Comparison of ENCODE assay signal across 17 cellular contexts in the genomic region with DNA sequence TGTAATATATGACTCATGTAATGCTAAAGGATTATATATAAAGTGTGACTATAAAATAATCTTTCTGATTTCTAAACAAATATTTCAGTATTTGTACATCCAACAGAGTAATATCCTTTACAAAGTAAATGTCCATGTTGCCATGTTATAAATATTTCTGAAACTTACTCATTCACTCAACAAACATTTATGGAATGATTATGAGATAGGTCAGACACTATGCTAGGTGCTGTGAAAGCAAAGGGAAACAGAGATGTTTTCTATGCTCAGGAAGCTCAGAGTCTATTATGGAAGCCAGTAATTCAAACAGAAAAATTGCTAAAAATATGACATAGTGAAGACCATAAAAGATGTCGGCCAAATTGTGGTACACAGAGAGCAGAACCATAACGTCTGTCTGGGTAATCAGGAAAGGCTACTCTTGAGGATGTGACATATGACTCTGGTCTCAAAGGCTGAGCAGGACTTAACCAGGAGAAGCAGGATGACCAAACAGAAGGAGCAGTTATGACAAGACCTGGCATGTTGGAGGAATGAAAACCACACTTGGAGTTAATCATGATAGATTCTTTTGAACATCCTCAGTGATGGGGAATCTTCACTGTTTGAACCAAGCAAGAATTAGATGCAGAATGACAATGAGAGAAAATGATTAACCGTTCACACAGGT. TPM values are rescaled to one million over a fixed set of nuclear protein-coding genes. Genes with fewer than 3 reads are reported as not detected.
DNase-seq lines count a peak whose midpoint lies in the region; ATAC-seq and TF ChIP-seq lines count a peak whose summit lies in the region.
"Had no signal": no experiment of that assay in that cellular context is flagged by ENCODE, and none has a peak within 500 bp of the region (broad histone marks: within the 10 kb centered on the region; RNA-seq: fewer than 3 reads in every experiment).

No MANE protein-coding gene starts in this region.

- H3K4me3 Mint-ChIP-seq in MCF 10A (ENCODE audit: unreplicated experiment): no peak overlapping the region
- H3K4me3 Mint-ChIP-seq: stimulated activated naive CD8-positive, alpha-beta T cell treated with anti-CD3 and anti-CD28 coated beads, Interleukin-15, amount 100 ng/mL, for 72 hours had no signal

- H3K4me3 ChIP-seq in breast epithelium: no peak overlapping the region
- H3K4me3 ChIP-seq in SJSA1: no peak overlapping the region
- no peak overlapping the region for H3K4me3 ChIP-seq in fibroblast of the aortic adventitia (ENCODE audit: low read depth, low read length)
- no peak overlapping the region for H3K4me3 ChIP-seq in coronary artery
- H3K4me3 ChIP-seq: upper lobe of left lung had no signal

- peak; percentile 40 for DNase-seq in MCF 10A (ENCODE audit: unreplicated experiment)
- DNase-seq in breast epithelium (ENCODE audit: low spot score in 2 of 2): no peak
- DNase-seq in SJSA1 (ENCODE audit: low read depth in 1 of 2, low spot score in 2 of 2): peak in 1 of 2 experiments; percentile 32
- DNase-seq in fibroblast of the aortic adventitia (ENCODE audit: low read depth): peak; percentile 16
- DNase-seq in coronary artery (ENCODE audit: low spot score): no peak
- no peak for DNase-seq in DMS153 (lab: John Stamatoyannopoulos, UW)
- DNase-seq: activated CD4-positive, alpha-beta T cell treated with anti-CD3 and anti-CD28 coated beads, Interleukin-2, amount 50 U/mL, for 48 hours; activated T-cell treated with anti-CD3 and anti-CD28 coated beads, Interleukin-2, amount 50 U/mL, for 48 hours; GDM1; mesendoderm; NCI-H187; NCI-H510A; stimulated activated naive CD8-positive, alpha-beta T cell treated with anti-CD3 and anti-CD28 coated beads, Interleukin-15, amount 100 ng/mL, for 72 hours; upper lobe of left lung had no signal

- POLR2A ChIA-PET in MCF 10A (lab: Yijun Ruan, JAX): interaction anchor here (1.3 kb wide), 1 partner anchor 225 kb away, joined by 4 read pairs; no protein-coding TSS in a partner anchor

- CTCF ChIA-PET in MCF 10A (lab: Yijun Ruan, JAX): interaction anchor here (0.5 to 2.1 kb wide), 5 partner anchors 22 to 400 kb away, joined by 3 to 12 read pairs (median 5); no protein-coding TSS in a partner anchor

- intact Hi-C loops in MCF 10A (cut with micrococcal nuclease): no loop called here
- intact Hi-C loops in breast epithelium (cut with DNase I; ENCODE audit: low total_unique reads): no loop called here

- H3K36me3 Mint-ChIP-seq in MCF 10A (ENCODE audit: insufficient read depth, unreplicated experiment): peaks cover 4% of the 10 kb centered on the region

- H3K27ac ChIP-seq in breast epithelium (no peak overlapping the region), SJSA1 (peak overlapping the region; percentile 41), coronary artery (no peak overlapping the region)
- H3K27ac ChIP-seq: upper lobe of left lung had no signal

- H3K9me3 ChIP-seq in breast epithelium (no peaks in the 10 kb centered on the region), SJSA1 (replicated peaks) (no peaks in the 10 kb centered on the region)
- H3K9me3 ChIP-seq: upper lobe of left lung had no signal

- no peaks in the 10 kb centered on the region for H3K27me3 Mint-ChIP-seq in MCF 10A (ENCODE audit: insufficient read depth, unreplicated experiment)
- H3K27me3 Mint-ChIP-seq: stimulated activated naive CD8-positive, alpha-beta T cell treated with anti-CD3 and anti-CD28 coated beads, Interleukin-15, amount 100 ng/mL, for 72 hours had no signal

- H3K9me3 Mint-ChIP-seq in MCF 10A (ENCODE audit: unreplicated experiment): no peaks in the 10 kb centered on the region
- H3K9me3 Mint-ChIP-seq: stimulated activated naive CD8-positive, alpha-beta T cell treated with anti-CD3 and anti-CD28 coated beads, Interleukin-15, amount 100 ng/mL, for 72 hours had no signal

- BruUV-seq in MCF 10A (replicated peaks; lab: Mats Ljungman, UMichigan): no TSS peak

- H3K36me3 ChIP-seq in breast epithelium (no peaks in the 10 kb centered on the region), SJSA1 (peaks cover 2% of the 10 kb centered on the region; the same call in 1 of the 2 replicates)

- no peak overlapping the region for H3K27ac Mint-ChIP-seq in MCF 10A (ENCODE audit: low read depth, unreplicated experiment)
- H3K27ac Mint-ChIP-seq: stimulated activated naive CD8-positive, alpha-beta T cell treated with anti-CD3 and anti-CD28 coated beads, Interleukin-15, amount 100 ng/mL, for 72 hours had no signal

- TF ChIP-seq CTCF in MCF 10A (IDR thresholded peaks at IDR 0.05; ENCODE audit: unreplicated experiment) (no peak), breast epithelium (IDR thresholded peaks at IDR 0.05) (no peak), fibroblast of the aortic adventitia (IDR thresholded peaks at IDR 0.05; ENCODE audit: insufficient read depth, low read length) (no peak), coronary artery (IDR thresholded peaks at IDR 0.05) (no peak)

- H3K27me3 ChIP-seq in breast epithelium: no peaks in the 10 kb centered on the region
- H3K27me3 ChIP-seq in SJSA1 (replicated peaks): no peaks in the 10 kb centered on the region
- H3K27me3 ChIP-seq: upper lobe of left lung had no signal

- H3K4me1 Mint-ChIP-seq in MCF 10A (ENCODE audit: insufficient read depth, unreplicated experiment): peaks cover 32% of the 10 kb centered on the region

- ATAC-seq in HG03520 (IDR thresholded peaks at IDR 0.05; ENCODE audit: unreplicated experiment) (no peak), GM19397 (IDR thresholded peaks at IDR 0.05; ENCODE audit: unreplicated experiment) (no peak)
- ATAC-seq: stimulated activated naive CD8-positive, alpha-beta T cell treated with anti-CD3 and anti-CD28 coated beads, Interleukin-15, amount 100 ng/mL, for 72 hours had no signal

- TF ChIP-seq POLR2A in breast epithelium (IDR thresholded peaks at IDR 0.05): no peak

- H3K4me1 ChIP-seq in breast epithelium (no peaks in the 10 kb centered on the region), SJSA1 (replicated peaks) (peaks cover 43% of the 10 kb centered on the region)

RNA-seq across cellular contexts. Expression of gene MYO5C, which starts 39.0 kb away (rescaled TPM):
- 25.7 and 29.4 TPM in 2 replicates for total RNA-seq in MCF 10A (2022)
- total RNA-seq in breast epithelium: 10 to 100 TPM; 16.6 to 71.3 (median 51.5) TPM
- 0.16 and 0.47 TPM in 2 replicates for total RNA-seq in SJSA1 (2014; rRNA removed; shearing (Covaris generic))
- total RNA-seq in fibroblast of the aortic adventitia (ENCODE audit: low replicate concordance): 0.36 TPM in 1 of 2 replicates, not detected in the other
- total RNA-seq: HT1080 had no signal

Comparison
In these comparisons a context has a peak if more than half of its experiments do, and no peak if none do; other contexts are left out.
1. DNase-seq: peak in MCF 10A (single experiment) and fibroblast of the aortic adventitia (single experiment); none in breast epithelium (0 of 2), coronary artery (single experiment) and DMS153 (single experiment).
2. RNA of gene MYO5C, which starts 39.0 kb away (total RNA-seq): 16.6 to 71.3 TPM in breast epithelium and 25.7 to 29.4 TPM in MCF 10A; 0.36 TPM in fibroblast of the aortic adventitia and 0.16 to 0.47 TPM in SJSA1; every median in the first group is over 10 times any median in the second.